27 cellular contexts compared by ENCODE assay signal in the genomic region with DNA sequence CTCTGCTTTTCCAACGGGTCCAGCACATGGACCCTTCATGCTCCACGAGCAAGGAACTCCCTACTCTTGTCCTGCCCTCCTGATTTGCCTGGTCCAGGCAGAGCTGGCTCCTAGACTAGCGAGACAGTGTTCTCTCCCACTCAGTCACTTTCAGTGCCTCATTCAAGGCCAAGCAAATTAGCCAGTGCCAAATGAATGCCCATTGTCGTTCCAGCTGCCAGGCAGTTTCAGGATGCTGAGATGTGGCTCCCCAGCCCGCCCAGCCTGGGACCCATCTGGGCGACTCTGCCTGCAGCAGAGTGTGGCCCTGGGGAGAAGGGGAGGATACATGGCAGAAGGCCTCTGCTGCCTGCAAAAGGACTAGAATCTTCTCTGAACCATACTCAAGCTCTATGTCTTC. TPM values are rescaled to one million over a fixed set of nuclear protein-coding genes. Genes with fewer than 3 reads are reported as not detected.
DNase-seq lines count a peak whose midpoint lies in the region; ATAC-seq, FAIRE-seq and TF ChIP-seq lines count a peak whose summit lies in the region.
"Had no signal": no experiment of that assay in that cellular context is flagged by ENCODE, and none has a peak within 500 bp of the region (broad histone marks: within the 10 kb centered on the region; RNA-seq: fewer than 3 reads in every experiment).

No MANE protein-coding gene starts in this region.

- H3K27ac ChIP-seq in sigmoid colon = no peak overlapping the region
- H3K27ac ChIP-seq in effector memory CD4-positive, alpha-beta T cell (ENCODE audit: insufficient read depth, low read length, poor library complexity, severe bottlenecking) = no peak overlapping the region
- H3K27ac ChIP-seq: epithelial cell of prostate, heart right ventricle, PC-9 had no signal

- no peaks in the 10 kb centered on the region for H3K36me3 ChIP-seq in sigmoid colon
- no peaks in the 10 kb centered on the region for H3K36me3 ChIP-seq in effector memory CD4-positive, alpha-beta T cell (ENCODE audit: control insufficient read depth, insufficient read depth, low read length)
- H3K36me3 ChIP-seq: heart right ventricle had no signal

- no peak for TF ChIP-seq POLR2A in sigmoid colon (IDR thresholded peaks at IDR 0.05)

- H3K4me3 Mint-ChIP-seq in nephron progenitor cell = no peak overlapping the region
- H3K4me3 Mint-ChIP-seq: activated CD8-positive, alpha-beta T cell treated with anti-CD3 and anti-CD28 coated beads, Interleukin-2, amount 10 ng/mL, durations not matched to agents 7 days and 5 days; activated naive CD8-positive, alpha-beta T cell treated with anti-CD3 and anti-CD28 coated beads, Interleukin-2, amount 10 ng/mL, durations not matched to agents 7 days and 5 days; CD4-positive, alpha-beta T cell; IgD-negative memory B cell had no signal

- no peak for TF ChIP-seq CTCF in nephron progenitor cell (IDR thresholded peaks at IDR 0.05)
- TF ChIP-seq CTCF in sigmoid colon (IDR thresholded peaks at IDR 0.05) = no peak

- H3K9me3 ChIP-seq in sigmoid colon = no peaks in the 10 kb centered on the region
- H3K9me3 ChIP-seq in effector memory CD4-positive, alpha-beta T cell (ENCODE audit: control insufficient read depth, low read length) = no peaks in the 10 kb centered on the region
- H3K9me3 ChIP-seq: heart right ventricle had no signal

- no peaks in the 10 kb centered on the region for H3K36me3 Mint-ChIP-seq in nephron progenitor cell (ENCODE audit: low read depth)
- H3K36me3 Mint-ChIP-seq in activated naive CD4-positive, alpha-beta T cell treated with anti-CD3 and anti-CD28 coated beads, Interleukin-2, amount 50 U/mL, for 72 hours = no peaks in the 10 kb centered on the region
- H3K36me3 Mint-ChIP-seq: activated naive CD8-positive, alpha-beta T cell treated with anti-CD3 and anti-CD28 coated beads, Interleukin-2, amount 10 ng/mL, durations not matched to agents 7 days and 5 days had no signal

- H3K9me3 Mint-ChIP-seq in nephron progenitor cell = no peaks in the 10 kb centered on the region
- no peaks in the 10 kb centered on the region for H3K9me3 Mint-ChIP-seq in activated naive CD4-positive, alpha-beta T cell treated with anti-CD3 and anti-CD28 coated beads, Interleukin-2, amount 50 U/mL, for 72 hours
- H3K9me3 Mint-ChIP-seq: activated naive CD8-positive, alpha-beta T cell treated with anti-CD3 and anti-CD28 coated beads, Interleukin-2, amount 10 ng/mL, durations not matched to agents 7 days and 5 days; CD4-positive, alpha-beta T cell had no signal

- no peak for TF ChIP-seq EP300 in sigmoid colon (IDR thresholded peaks at IDR 0.05)

- H3K27me3 Mint-ChIP-seq in nephron progenitor cell (ENCODE audit: low read depth, poor library complexity) = peaks cover 59% of the 10 kb centered on the region

- ATAC-seq in activated naive CD4-positive, alpha-beta T cell treated with anti-CD3 and anti-CD28 coated beads, Interleukin-2, amount 50 U/mL, for 72 hours = no peak
- ATAC-seq: activated CD8-positive, alpha-beta T cell treated with anti-CD3 and anti-CD28 coated beads, Interleukin-2, amount 10 ng/mL, durations not matched to agents 7 days and 5 days; heart right ventricle had no signal

- H3K27ac Mint-ChIP-seq in nephron progenitor cell = peak overlapping the region; percentile 38
- H3K27ac Mint-ChIP-seq in activated naive CD4-positive, alpha-beta T cell treated with anti-CD3 and anti-CD28 coated beads, Interleukin-2, amount 50 U/mL, for 72 hours = no peak overlapping the region
- H3K27ac Mint-ChIP-seq: activated CD8-positive, alpha-beta T cell treated with anti-CD3 and anti-CD28 coated beads, Interleukin-2, amount 10 ng/mL, durations not matched to agents 7 days and 5 days; activated naive CD8-positive, alpha-beta T cell treated with anti-CD3 and anti-CD28 coated beads, Interleukin-2, amount 10 ng/mL, durations not matched to agents 7 days and 5 days; CD4-positive, alpha-beta T cell; IgD-negative memory B cell had no signal

- no peaks in the 10 kb centered on the region for H3K4me1 Mint-ChIP-seq in nephron progenitor cell
- H3K4me1 Mint-ChIP-seq: activated naive CD8-positive, alpha-beta T cell treated with anti-CD3 and anti-CD28 coated beads, Interleukin-2, amount 10 ng/mL, durations not matched to agents 7 days and 5 days had no signal

- DNase-seq in amygdala (lab: John Stamatoyannopoulos, UW) (peak in 45 of 56 donors; percentile 8 to 74 (median 37)), frontal cortex (ENCODE audit: low spot score in 2 of 2) (peak; percentile 41 to 48), nephron progenitor cell (no peak), superior temporal gyrus (ENCODE audit: extremely low spot score) (peak; percentile 80), sigmoid colon (no peak)
- no peak for DNase-seq in activated naive CD4-positive, alpha-beta T cell treated with anti-CD3 and anti-CD28 coated beads, Interleukin-2, amount 50 U/mL, for 72 hours (ENCODE audit: low spot score in 2 of 2)
- DNase-seq in effector memory CD4-positive, alpha-beta T cell = no peak
- DNase-seq: activated CD8-positive, alpha-beta T cell treated with anti-CD3 and anti-CD28 coated beads, Interleukin-2, amount 10 ng/mL, durations not matched to agents 7 days and 5 days; activated naive CD8-positive, alpha-beta T cell treated with anti-CD3 and anti-CD28 coated beads, Interleukin-2, amount 10 ng/mL, durations not matched to agents 7 days and 5 days; CD4-positive, alpha-beta T cell; cerebellar nuclear complex; heart right ventricle; mesenchymal stem cell; NCI-H1694; NCI-H510A; occipital lobe; PC-9; Right ventricle myocardium superior; small intestine; stimulated activated CD4-positive, alpha-beta T cell treated with anti-CD3 and anti-CD28 coated beads, Interleukin-2, amount 100 ng/mL, for 24 hours; T-helper 2 cell had no signal

- H3K4me1 ChIP-seq in sigmoid colon = no peaks in the 10 kb centered on the region
- no peaks in the 10 kb centered on the region for H3K4me1 ChIP-seq in effector memory CD4-positive, alpha-beta T cell (ENCODE audit: control insufficient read depth, insufficient read depth, low read length, poor library complexity, severe bottlenecking)

- H3K27me3 ChIP-seq in sigmoid colon = peaks cover 0 to 15% (median 0%) of the 10 kb centered on the region in 3 donors
- H3K27me3 ChIP-seq in effector memory CD4-positive, alpha-beta T cell (replicated peaks; ENCODE audit: control insufficient read depth, insufficient read depth, low read length, poor library complexity, severe bottlenecking) = no peaks in the 10 kb centered on the region

- intact Hi-C loops in sigmoid colon (cut with DNase I) = no loop called here

- FAIRE-seq in frontal cortex (lab: Jason Lieb, UNC) = no peak
- FAIRE-seq: GM12892, H54, small intestine had no signal

- 67 to 74% methylated on average over 6 of the region's 6 CpGs for WGBS in sigmoid colon, 2 donors

- H3K4me3 ChIP-seq in sigmoid colon = no peak overlapping the region
- no peak overlapping the region for H3K4me3 ChIP-seq in effector memory CD4-positive, alpha-beta T cell (ENCODE audit: insufficient read depth, low read depth, low read length, poor library complexity, severe bottlenecking)
- H3K4me3 ChIP-seq: heart right ventricle, PC-9 had no signal

RNA-seq across cellular contexts. Expression of gene CDCA8, which starts 33.9 kb away (rescaled TPM):
- 0.82 TPM for total RNA-seq in frontal cortex
- total RNA-seq in sigmoid colon = under 1 TPM in 3 of 4 donors, not detected in 1; under 0.01 to 0.55 (median 0.16) TPM
- polyA plus RNA-seq in sigmoid colon = 10 to 100 TPM in 1 of 3 donors, 1 to 10 TPM in 2; 4.8 to 21.4 (median 6.7) TPM
- total RNA-seq in activated naive CD4-positive, alpha-beta T cell treated with anti-CD3 and anti-CD28 coated beads, Interleukin-2, amount 50 U/mL, for 72 hours = 10 to 100 TPM; 60.7 to 82.2 TPM

RNA-seq across cellular contexts. Expression of gene EPHA10, which starts 38.7 kb away (rescaled TPM):
- total RNA-seq in frontal cortex (8.6 TPM), sigmoid colon (under 1 TPM; 0.14 to 0.83 (median 0.52) TPM)
- polyA plus RNA-seq in sigmoid colon = 10 to 100 TPM in 1 of 3 donors, 1 to 10 TPM in 2; 5.4 to 33.3 (median 7.6) TPM
- total RNA-seq in activated naive CD4-positive, alpha-beta T cell treated with anti-CD3 and anti-CD28 coated beads, Interleukin-2, amount 50 U/mL, for 72 hours = 1 to 10 TPM in 1 of 2 donors, under 1 TPM in 1; 0.14 to 3.0 TPM
- total RNA-seq: activated CD8-positive, alpha-beta T cell treated with anti-CD3 and anti-CD28 coated beads, Interleukin-2, amount 10 ng/mL, durations not matched to agents 7 days and 5 days; activated naive CD8-positive, alpha-beta T cell treated with anti-CD3 and anti-CD28 coated beads, Interleukin-2, amount 10 ng/mL, durations not matched to agents 7 days and 5 days; CD4-positive, alpha-beta T cell; myocyte; subcutaneous adipose tissue had no signal
- polyA plus RNA-seq: IgD-negative memory B cell had no signal

Comparison
In these comparisons a context has a peak if more than half of its experiments do, and no peak if none do; other contexts are left out.
1. DNase-seq: peak in amygdala (45 of 56), frontal cortex (2 of 2) and superior temporal gyrus (single experiment); none in nephron progenitor cell (single experiment), sigmoid colon (single experiment), activated naive CD4-positive, alpha-beta T cell treated with anti-CD3 and anti-CD28 coated beads, Interleukin-2, amount 50 U/mL, for 72 hours (0 of 2) and effector memory CD4-positive, alpha-beta T cell (0 of 3).
2. RNA of gene CDCA8, which starts 33.9 kb away (total RNA-seq): 60.7 to 82.2 TPM in activated naive CD4-positive, alpha-beta T cell treated with anti-CD3 and anti-CD28 coated beads, Interleukin-2, amount 50 U/mL, for 72 hours; 0.82 TPM in frontal cortex (single experiment) and under 0.01 to 0.55 TPM in sigmoid colon; every median in the first group is over 10 times any median in the second.